ENCODE assay signal across 2 cellular contexts in genomic region chr2:60965514-60965815, GRCh38.
TF ChIP-seq lines count a peak whose summit lies in the region.

No MANE protein-coding gene starts in this region.

TF ChIP-seq in HepG2, 621 proteins besides CTCF, POLR2A, EP300 and RAD21:
- TF ChIP-seq ZNF143 (CRISPR knock-in tag; IDR thresholded peaks at IDR 0.05) = no peak
- TF ChIP-seq SETDB1 (CRISPR knock-in tag; IDR thresholded peaks at IDR 0.05; ENCODE audit: borderline replicate concordance) = no peak
- 0 out of 2 replicates have a peak, but pooled peaks have one; percentile 7 for TF ChIP-seq SNRNP70 (IDR thresholded peaks at IDR 0.05; ENCODE audit: low read depth, low read length)
- no peak for TF ChIP-seq RARA (CRISPR knock-in tag; IDR thresholded peaks at IDR 0.05)
TF ChIP-seq in HepG2: peak in this region for 1.

TF ChIP-seq in SK-N-SH, 30 proteins besides CTCF, POLR2A, EP300 and RAD21:
- TF ChIP-seq EZH2phosphoT487 (IDR thresholded peaks at IDR 0.05; ENCODE audit: borderline replicate concordance, low read depth) (no peak), MXI1 (IDR thresholded peaks at IDR 0.05; ENCODE audit: low read depth, low read length) (no peak), ELF1 (IDR thresholded peaks at IDR 0.05) (no peak), USF2 (IDR thresholded peaks at IDR 0.05; ENCODE audit: borderline replicate concordance, low read depth, low read length) (no peak), NFIC (IDR thresholded peaks at IDR 0.05; ENCODE audit: borderline replicate concordance) (no peak), RCOR1 (IDR thresholded peaks at IDR 0.05; ENCODE audit: low read length) (no peak), FOXM1 (IDR thresholded peaks at IDR 0.05; ENCODE audit: low read depth) (no peak), PBX3 (IDR thresholded peaks at IDR 0.05) (no peak), CHD2 (IDR thresholded peaks at IDR 0.05; ENCODE audit: low read length, partially characterized antibody) (no peak), YY1 (IDR thresholded peaks at IDR 0.05; ENCODE audit: low read depth) (no peak), USF1 (IDR thresholded peaks at IDR 0.05; ENCODE audit: borderline replicate concordance, low read depth) (no peak), NRF1 (IDR thresholded peaks at IDR 0.05; ENCODE audit: low read depth, low read length) (no peak), FOXJ3 (CRISPR knock-in tag; IDR thresholded peaks at IDR 0.05) (no peak), FOSL2 (IDR thresholded peaks at IDR 0.05; ENCODE audit: borderline replicate concordance, low read depth) (no peak), MEF2A (IDR thresholded peaks at IDR 0.05; ENCODE audit: borderline replicate concordance, low read depth) (no peak), TCF12 (IDR thresholded peaks at IDR 0.05) (no peak)
